Comparison of ENCODE assay signal across 9 cellular contexts in the genomic region with DNA sequence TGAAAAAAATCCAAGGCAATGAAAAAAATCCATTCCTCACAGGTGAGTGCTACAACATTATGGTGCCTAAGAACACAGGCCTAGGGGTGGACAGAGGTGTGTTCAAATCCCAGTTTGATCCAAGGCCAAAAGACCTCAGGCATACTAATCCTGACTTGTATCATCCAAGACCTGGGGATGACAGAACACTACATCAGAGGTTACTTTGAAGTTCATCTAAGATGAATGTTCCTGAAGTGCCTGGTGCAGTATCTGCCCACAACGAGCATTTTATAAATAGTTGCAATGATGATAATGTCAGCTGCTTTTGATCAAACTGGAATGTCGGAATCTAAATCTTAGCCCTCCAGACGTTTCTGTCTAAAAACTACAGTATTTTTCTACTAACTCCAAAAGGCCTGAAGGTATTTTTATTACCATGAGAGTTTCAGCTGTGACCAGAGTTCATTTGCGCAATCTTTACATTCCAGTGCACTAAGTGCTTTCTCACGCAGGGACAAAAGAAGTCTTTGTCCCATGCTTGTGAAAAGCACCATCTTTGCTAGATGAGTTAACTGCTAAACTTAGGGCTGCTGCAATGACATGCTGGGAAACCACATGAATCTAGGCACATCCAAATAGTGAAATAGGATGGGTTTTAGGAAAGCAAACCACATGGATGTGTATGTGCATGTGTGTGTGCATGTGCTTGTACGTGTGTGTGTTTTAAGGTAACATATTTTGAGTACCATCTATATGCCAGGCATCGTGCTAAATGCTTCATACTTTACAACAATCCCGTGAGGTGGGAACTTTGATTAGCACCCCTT. TPM values are rescaled to one million over a fixed set of nuclear protein-coding genes. Genes with fewer than 3 reads are reported as not detected.
A peak's percentile ranks its signal among the peaks of the same experiment; 100 is the strongest.
DNase-seq lines count a peak whose midpoint lies in the region; ATAC-seq and TF ChIP-seq lines count a peak whose summit lies in the region.
"Had no signal": no experiment of that assay in that cellular context is flagged by ENCODE, and none has a peak within 500 bp of the region (broad histone marks: within the 10 kb centered on the region; RNA-seq: fewer than 3 reads in every experiment).

No MANE protein-coding gene starts in this region.

- H3K9me3 ChIP-seq in SK-N-SH: no peaks in the 10 kb centered on the region
- H3K9me3 ChIP-seq in CD8-positive, alpha-beta T cell (ENCODE audit: low read length): no peaks in the 10 kb centered on the region

- TF ChIP-seq EP300 in SK-N-SH (IDR thresholded peaks at IDR 0.05; ENCODE audit: borderline replicate concordance in 1 of 2, low read depth in 1 of 2, low read length in 1 of 2): peak; percentile 65 to 97

- H3K27ac Mint-ChIP-seq in CD8-positive, alpha-beta T cell: no peak overlapping the region
- H3K27ac Mint-ChIP-seq: activated CD4-positive, alpha-beta T cell treated with anti-CD3 and anti-CD28 coated beads, Interleukin-2, amount 10 ng/mL, durations not matched to agents 7 days and 5 days had no signal

- no peak for ATAC-seq in GM18861 (IDR thresholded peaks at IDR 0.05; ENCODE audit: unreplicated experiment)
- no peak for ATAC-seq in HG03159 (IDR thresholded peaks at IDR 0.05; ENCODE audit: unreplicated experiment)
- no peak for ATAC-seq in CD8-positive, alpha-beta T cell

- peak overlapping the region; percentile 52 for H3K4me2 ChIP-seq in SK-N-SH

- DNase-seq in GM04503 (ENCODE audit: low read depth) (peak; percentile 99), SK-N-SH (no peak), fibroblast of villous mesenchyme (ENCODE audit: low read depth) (peak; percentile 97), retinal pigment epithelial cell (ENCODE audit: low read depth) (peak; percentile 98), GM10248 (ENCODE audit: extremely low spot score) (no peak)
- DNase-seq in CD8-positive, alpha-beta T cell: no peak
- DNase-seq: activated CD4-positive, alpha-beta T cell treated with anti-CD3 and anti-CD28 coated beads, Interleukin-2, amount 10 ng/mL, durations not matched to agents 7 days and 5 days had no signal

- H3K9me3 Mint-ChIP-seq in CD8-positive, alpha-beta T cell: no peaks in the 10 kb centered on the region
- H3K9me3 Mint-ChIP-seq: activated CD4-positive, alpha-beta T cell treated with anti-CD3 and anti-CD28 coated beads, Interleukin-2, amount 10 ng/mL, durations not matched to agents 7 days and 5 days had no signal

- H3K4me1 Mint-ChIP-seq in CD8-positive, alpha-beta T cell (ENCODE audit: low read depth): no peaks in the 10 kb centered on the region

- peaks cover 52 to 79% of the 10 kb centered on the region in 2 experiments for H3K36me3 ChIP-seq in SK-N-SH (replicated peaks in 1 of 2; ENCODE audit: control insufficient read depth in 1 of 2, insufficient read depth in 2 of 2, low read length in 1 of 2)
- H3K36me3 ChIP-seq in CD8-positive, alpha-beta T cell (ENCODE audit: insufficient read depth, low read length): no peaks in the 10 kb centered on the region

- TF ChIP-seq RAD21 in SK-N-SH (IDR thresholded peaks at IDR 0.05; ENCODE audit: low read length): no peak

- no peak overlapping the region for H3K4me3 Mint-ChIP-seq in CD8-positive, alpha-beta T cell
- H3K4me3 Mint-ChIP-seq: activated CD4-positive, alpha-beta T cell treated with anti-CD3 and anti-CD28 coated beads, Interleukin-2, amount 10 ng/mL, durations not matched to agents 7 days and 5 days had no signal

- H3F3A ChIP-seq in SK-N-SH (replicated peaks; ENCODE audit: insufficient read depth): peaks cover 98% of the 10 kb centered on the region

- H3K4me3 ChIP-seq in SK-N-SH (ENCODE audit: low read depth in 2 of 2, low read length in 1 of 2) (no peak overlapping the region; a peak in 1 of 4 replicates), fibroblast of villous mesenchyme (ENCODE audit: low read depth, low read length) (no peak overlapping the region), retinal pigment epithelial cell (ENCODE audit: low read length) (no peak overlapping the region)
- H3K4me3 ChIP-seq in CD8-positive, alpha-beta T cell (ENCODE audit: low read depth, low read length): no peak overlapping the region

- peak overlapping the region; percentile 77 to 99 for H3K27ac ChIP-seq in SK-N-SH (ENCODE audit: low read depth in 2 of 2, low read length in 1 of 2)
- no peak overlapping the region for H3K27ac ChIP-seq in CD8-positive, alpha-beta T cell (ENCODE audit: low read depth, low read length)

- H4K20me1 ChIP-seq in SK-N-SH (ENCODE audit: insufficient read depth): peaks cover 69% of the 10 kb centered on the region

- POLR2A ChIA-PET in SK-N-SH (lab: Yijun Ruan, JAX): no interaction called here
- POLR2A ChIA-PET in GM10248 (lab: Yijun Ruan, JAX): no interaction called here
- POLR2A ChIA-PET in CD8-positive, alpha-beta T cell (lab: Charles Lee): no interaction called here

- H3K4me1 ChIP-seq in SK-N-SH (ENCODE audit: control insufficient read depth in 1 of 2, insufficient read depth in 2 of 2, low read depth in 1 of 2, low read length in 1 of 2): peaks cover 5 to 89% of the 10 kb centered on the region in 2 experiments
- no peaks in the 10 kb centered on the region for H3K4me1 ChIP-seq in CD8-positive, alpha-beta T cell (ENCODE audit: insufficient read depth, low read length)

- H3K27me3 Mint-ChIP-seq in CD8-positive, alpha-beta T cell (ENCODE audit: low read depth): no peaks in the 10 kb centered on the region
- H3K27me3 Mint-ChIP-seq: activated CD4-positive, alpha-beta T cell treated with anti-CD3 and anti-CD28 coated beads, Interleukin-2, amount 10 ng/mL, durations not matched to agents 7 days and 5 days had no signal

- no peaks in the 10 kb centered on the region for H3K9me2 ChIP-seq in SK-N-SH

- intact Hi-C loops in CD8-positive, alpha-beta T cell (cut with DNase I, micrococcal nuclease): no loop called here

- no peaks in the 10 kb centered on the region for H3K27me3 ChIP-seq in SK-N-SH (ENCODE audit: insufficient read depth)
- no peaks in the 10 kb centered on the region for H3K27me3 ChIP-seq in CD8-positive, alpha-beta T cell (ENCODE audit: insufficient read depth, low read length)

- WGBS in SK-N-SH (ENCODE audit: low lambda C conversion rate): 35% methylated on average over 8 of the region's 8 CpGs

- H3K36me3 Mint-ChIP-seq in CD8-positive, alpha-beta T cell: peaks cover 18% of the 10 kb centered on the region

- CTCF ChIA-PET in SK-N-SH (lab: Yijun Ruan, JAX): interaction anchor here (0.6 kb wide), 1 partner anchor 546 kb away, joined by 3 read pairs; no protein-coding TSS in a partner anchor
- CTCF ChIA-PET in GM10248 (lab: Yijun Ruan, JAX): no interaction called here
- CTCF ChIA-PET in CD8-positive, alpha-beta T cell (lab: Charles Lee): no interaction called here

- TF ChIP-seq CTCF in SK-N-SH (IDR thresholded peaks at IDR 0.05) (no peak), fibroblast of villous mesenchyme (IDR thresholded peaks at IDR 0.05; ENCODE audit: insufficient read depth, low read depth, low read length) (no peak), retinal pigment epithelial cell (conservative IDR thresholded peaks at IDR 0.05; ENCODE audit: low read depth, low read length) (no peak), GM10248 (IDR thresholded peaks at IDR 0.05; ENCODE audit: control extremely low read depth, extremely low read depth, low read depth, missing control alignments) (no peak)
- no peak for TF ChIP-seq CTCF in CD8-positive, alpha-beta T cell (IDR thresholded peaks at IDR 0.05)

- no peak overlapping the region for H2AFZ ChIP-seq in SK-N-SH (ENCODE audit: low read depth)

- peaks cover 97% of the 10 kb centered on the region for H3K79me2 ChIP-seq in SK-N-SH (ENCODE audit: insufficient read depth)

- peak overlapping the region; percentile 82 for H3K9ac ChIP-seq in SK-N-SH

TF ChIP-seq in SK-N-SH, 30 proteins besides CTCF, POLR2A, EP300 and RAD21 (continues in another document):
- TF ChIP-seq RCOR1 (IDR thresholded peaks at IDR 0.05; ENCODE audit: low read length) (no peak), GABPA (IDR thresholded peaks at IDR 0.05; ENCODE audit: low read depth) (no peak), GATA2 (CRISPR knock-in tag; IDR thresholded peaks at IDR 0.05) (no peak), NFIC (IDR thresholded peaks at IDR 0.05; ENCODE audit: borderline replicate concordance) (peak; percentile 74; the same call in 1 of the 2 replicates), RXRA (IDR thresholded peaks at IDR 0.05; ENCODE audit: borderline replicate concordance, low read depth) (peak; percentile 83), SIN3A (IDR thresholded peaks at IDR 0.05; ENCODE audit: borderline replicate concordance, low read depth, low read length) (peak; percentile 88; the same call in 1 of the 2 replicates), YY1 (IDR thresholded peaks at IDR 0.05; ENCODE audit: low read depth) (peak; percentile 44; the same call in 1 of the 2 replicates), MXI1 (IDR thresholded peaks at IDR 0.05; ENCODE audit: low read depth, low read length) (no peak), USF2 (IDR thresholded peaks at IDR 0.05; ENCODE audit: borderline replicate concordance, low read depth, low read length) (no peak), POLR2AphosphoS5 (IDR thresholded peaks at IDR 0.05; ENCODE audit: low read depth, low read length) (peak; percentile 96)

RNA-seq across cellular contexts. Expression of gene ANXA2, which starts 18.1 kb away (rescaled TPM):
- 4,669 and 5,711 TPM in 2 replicates for polyA plus RNA-seq in SK-N-SH (2012; rRNA removed)
- polyA plus RNA-seq in SK-N-SH (2012; cell fraction: cytosol; rRNA removed): 5,477 and 5,705 TPM in 2 replicates
- polyA plus RNA-seq in SK-N-SH (2012; cell fraction: nucleus; rRNA removed): 2,958 and 4,347 TPM in 2 replicates
- total RNA-seq in fibroblast of villous mesenchyme: 2,870 and 3,211 TPM in 2 replicates
- total RNA-seq in CD8-positive, alpha-beta T cell: 10 to 100 TPM; 25.8 to 31.7 TPM

Comparison
In these comparisons a context has a peak if more than half of its experiments do, and no peak if none do; other contexts are left out.
1. DNase-seq: peak in GM04503 (single experiment), fibroblast of villous mesenchyme (single experiment) and retinal pigment epithelial cell (single experiment); none in SK-N-SH (single experiment), GM10248 (single experiment) and CD8-positive, alpha-beta T cell (0 of 7).
2. RNA of gene ANXA2, which starts 18.1 kb away (total RNA-seq): 2,870 to 3,211 TPM in fibroblast of villous mesenchyme; 25.8 to 31.7 TPM in CD8-positive, alpha-beta T cell; every median in the first group is over 10 times any median in the second.